22 cellular contexts compared by ENCODE assay signal in the genomic region with DNA sequence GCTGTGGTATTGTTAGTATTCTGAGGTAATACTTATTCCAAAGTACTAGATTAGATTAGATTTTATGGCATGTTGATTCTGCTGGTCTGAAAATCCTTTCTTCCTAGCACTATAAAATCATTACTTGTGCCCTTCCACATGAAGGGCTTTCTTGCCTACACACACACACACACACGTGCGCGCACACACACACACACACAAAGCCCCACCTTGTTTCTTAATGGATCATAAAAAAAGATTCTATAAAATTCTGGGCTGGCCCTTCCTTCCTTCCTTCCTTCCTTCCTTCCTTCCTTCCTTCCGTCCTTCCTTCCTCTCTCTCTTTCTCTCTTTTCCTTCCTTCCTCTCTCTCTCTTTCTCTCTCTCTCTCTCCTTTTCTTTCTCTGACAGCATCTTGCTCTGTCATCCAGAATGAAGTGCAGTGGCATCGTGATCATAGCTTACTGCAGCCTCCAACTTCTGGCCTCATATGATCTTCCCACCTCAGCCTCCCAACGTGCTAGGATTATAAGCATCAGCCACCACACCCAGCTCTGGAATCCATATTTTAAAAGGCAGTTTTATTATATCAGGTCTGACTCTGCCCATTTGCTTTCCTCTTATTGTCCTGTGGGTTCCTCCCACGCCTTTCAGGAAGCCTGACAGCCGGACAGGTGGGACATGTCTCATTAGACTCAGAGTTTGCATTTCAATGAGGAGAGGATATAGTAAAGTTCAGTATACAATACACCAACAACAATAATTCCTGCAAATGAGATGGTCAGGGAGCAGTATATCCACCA.
"Had no signal": no experiment of that assay in that cellular context is flagged by ENCODE, and none has a peak within 500 bp of the region (broad histone marks: within the 10 kb centered on the region; RNA-seq: fewer than 3 reads in every experiment).

No MANE protein-coding gene starts in this region.

- H3K36me3 Mint-ChIP-seq: activated naive CD4-positive, alpha-beta T cell treated with anti-CD3 and anti-CD28 coated beads, Interleukin-2, amount 50 U/mL, for 24 hours; mesothelial cell of epicardium; stimulated activated memory B cell treated with anti-CD40 and anti-IgM and Interleukin-4, amounts not matched to agents 10 μg/mL and 1 μg/mL and 100 μg/mL, for 72 hours had no signal

- H3K9me3 ChIP-seq: body of pancreas, heart left ventricle, left lung, right lobe of liver, stomach, suprapubic skin, tibial nerve, uterus had no signal

- H3K4me3 Mint-ChIP-seq: activated CD4-positive, alpha-beta memory T cell treated with anti-CD3 and anti-CD28 coated beads, Interleukin-2, amount 10 ng/mL, durations not matched to agents 7 days and 5 days; activated CD4-positive, alpha-beta T cell treated with anti-CD3 and anti-CD28 coated beads, Interleukin-2, amount 10 ng/mL, durations not matched to agents 24 days and 14 days; activated naive CD4-positive, alpha-beta T cell treated with anti-CD3 and anti-CD28 coated beads, Interleukin-2, amount 50 U/mL, for 24 hours; mesothelial cell of epicardium; stimulated activated memory B cell treated with anti-CD40 and anti-IgM and Interleukin-4, amounts not matched to agents 10 μg/mL and 1 μg/mL and 100 μg/mL, for 72 hours had no signal

- H3K36me3 ChIP-seq: cardiac muscle cell, heart left ventricle, left lung, right lobe of liver, stomach, suprapubic skin, tibial nerve, uterus had no signal

- DNase-seq: activated CD4-positive, alpha-beta memory T cell treated with anti-CD3 and anti-CD28 coated beads, Interleukin-2, amount 10 ng/mL, durations not matched to agents 7 days and 5 days; activated CD4-positive, alpha-beta T cell treated with anti-CD3 and anti-CD28 coated beads, Interleukin-2, amount 10 ng/mL, durations not matched to agents 24 days and 14 days; activated gamma-delta T cell; activated T-cell treated with anti-CD3 and anti-CD28 coated beads for 4 hours; body of pancreas; heart left ventricle; left lung; occipital lobe; right lobe of liver; stimulated activated CD4-positive, alpha-beta T cell treated with anti-CD3 and anti-CD28 coated beads, Interleukin-2, amount 100 ng/mL, for 24 hours; stomach; T1000; uterus had no signal

- H3K4me1 ChIP-seq: left lung, right lobe of liver, uterus had no signal

- H3K4me3 ChIP-seq: body of pancreas, cardiac muscle cell, heart left ventricle, left lung, right lobe of liver, skin epidermis, stomach, suprapubic skin, tibial nerve, uterus had no signal

- ATAC-seq: activated CD4-positive, CD25-positive, alpha-beta regulatory T cell treated with anti-CD3 and anti-CD28 coated beads, Interleukin-2, amount 50 U/mL, for 24 hours; body of pancreas; heart left ventricle; left lung; right lobe of liver had no signal

- H3K4me1 Mint-ChIP-seq: activated CD4-positive, alpha-beta T cell treated with anti-CD3 and anti-CD28 coated beads, Interleukin-2, amount 10 ng/mL, durations not matched to agents 24 days and 14 days; activated naive CD4-positive, alpha-beta T cell treated with anti-CD3 and anti-CD28 coated beads, Interleukin-2, amount 50 U/mL, for 24 hours had no signal

- H3K27ac ChIP-seq: body of pancreas, cardiac muscle cell, epithelial cell of prostate, heart left ventricle, left lung, right lobe of liver, skin epidermis, stomach, suprapubic skin, uterus had no signal

- H3K9me3 Mint-ChIP-seq: activated CD4-positive, alpha-beta memory T cell treated with anti-CD3 and anti-CD28 coated beads, Interleukin-2, amount 10 ng/mL, durations not matched to agents 7 days and 5 days; activated CD4-positive, alpha-beta T cell treated with anti-CD3 and anti-CD28 coated beads, Interleukin-2, amount 10 ng/mL, durations not matched to agents 24 days and 14 days; activated naive CD4-positive, alpha-beta T cell treated with anti-CD3 and anti-CD28 coated beads, Interleukin-2, amount 50 U/mL, for 24 hours; mesothelial cell of epicardium; stimulated activated memory B cell treated with anti-CD40 and anti-IgM and Interleukin-4, amounts not matched to agents 10 μg/mL and 1 μg/mL and 100 μg/mL, for 72 hours had no signal

- H3K27me3 ChIP-seq: body of pancreas, cardiac muscle cell, heart left ventricle, left lung, right lobe of liver, stomach, suprapubic skin, tibial nerve, uterus had no signal

- H3K27me3 Mint-ChIP-seq: activated CD4-positive, alpha-beta memory T cell treated with anti-CD3 and anti-CD28 coated beads, Interleukin-2, amount 10 ng/mL, durations not matched to agents 7 days and 5 days; activated CD4-positive, alpha-beta T cell treated with anti-CD3 and anti-CD28 coated beads, Interleukin-2, amount 10 ng/mL, durations not matched to agents 24 days and 14 days; activated naive CD4-positive, alpha-beta T cell treated with anti-CD3 and anti-CD28 coated beads, Interleukin-2, amount 50 U/mL, for 24 hours; stimulated activated memory B cell treated with anti-CD40 and anti-IgM and Interleukin-4, amounts not matched to agents 10 μg/mL and 1 μg/mL and 100 μg/mL, for 72 hours had no signal

- H3K27ac Mint-ChIP-seq: activated CD4-positive, alpha-beta memory T cell treated with anti-CD3 and anti-CD28 coated beads, Interleukin-2, amount 10 ng/mL, durations not matched to agents 7 days and 5 days; activated CD4-positive, alpha-beta T cell treated with anti-CD3 and anti-CD28 coated beads, Interleukin-2, amount 10 ng/mL, durations not matched to agents 24 days and 14 days; activated naive CD4-positive, alpha-beta T cell treated with anti-CD3 and anti-CD28 coated beads, Interleukin-2, amount 50 U/mL, for 24 hours; mesothelial cell of epicardium; stimulated activated memory B cell treated with anti-CD40 and anti-IgM and Interleukin-4, amounts not matched to agents 10 μg/mL and 1 μg/mL and 100 μg/mL, for 72 hours had no signal
